Comparison of ENCODE assay signal across 16 cellular contexts in the genomic region with DNA sequence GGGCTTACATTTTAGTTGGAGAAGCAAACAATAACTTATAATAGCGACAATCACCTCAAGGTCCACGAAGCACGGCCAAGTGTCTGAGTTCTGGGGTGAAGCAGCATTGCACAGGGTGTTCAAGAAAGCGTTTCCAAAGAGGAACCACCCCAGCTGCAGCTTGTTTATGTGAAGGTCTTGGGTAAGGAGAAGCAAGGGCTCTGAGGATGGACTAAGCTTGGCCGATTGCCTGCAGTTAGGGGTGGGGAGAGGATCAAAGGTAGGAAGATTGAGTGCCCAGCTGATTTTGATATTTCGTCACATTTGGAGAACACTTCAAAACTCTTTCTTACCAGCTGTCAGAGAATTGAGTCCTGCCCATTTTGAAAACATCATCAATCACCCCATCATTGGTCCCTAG.
"Had no signal": no experiment of that assay in that cellular context is flagged by ENCODE, and none has a peak within 500 bp of the region (broad histone marks: within the 10 kb centered on the region; RNA-seq: fewer than 3 reads in every experiment).

No MANE protein-coding gene starts in this region.

- DNase-seq: activated CD4-positive, alpha-beta memory T cell treated with anti-CD3 and anti-CD28 coated beads for 36 hours; activated CD4-positive, alpha-beta T cell treated with anti-CD3 and anti-CD28 coated beads for 36 hours; activated naive CD4-positive, alpha-beta T cell; activated naive CD8-positive, alpha-beta T cell treated with anti-CD3 and anti-CD28 coated beads for 36 hours; activated T-cell treated with anti-CD3 and anti-CD28 coated beads, Interleukin-2, amount 50 U/mL, for 1 hour; amniotic stem cell; effector memory CD8-positive, alpha-beta T cell; left cardiac atrium; mesenchymal stem cell; mucosa of descending colon; naive B cell; stimulated activated CD4-positive, alpha-beta T cell treated with anti-CD3 and anti-CD28 coated beads, Interleukin-12 subunit alpha, Interleukin-12 subunit beta, amount 100 ng/mL, for 4 hours; stimulated activated CD4-positive, alpha-beta T cell treated with anti-CD3 and anti-CD28 coated beads, Interleukin-1b, Interleukin-23, amount 100 ng/mL, for 48 hours; stimulated activated CD8-positive, alpha-beta memory T cell treated with anti-CD3 and anti-CD28 coated beads, Interleukin-4, amount 100 ng/mL, for 48 hours; stimulated activated naive CD4-positive, alpha-beta T cell; thyroid gland had no signal
